In genomic region chr9:19552282-19552681, GRCh38 we compare ENCODE assay signal across 24 cellular contexts.
"Had no signal": no experiment of that assay in that cellular context is flagged by ENCODE, and none has a peak within 500 bp of the region (broad histone marks: within the 10 kb centered on the region; RNA-seq: fewer than 3 reads in every experiment).

No MANE protein-coding gene starts in this region.

- H3K4me3 ChIP-seq: hepatocyte, ovary, testis, vagina had no signal

- H3K27me3 ChIP-seq: brain microvascular endothelial cell, hepatocyte, ovary, stomach, testis, vagina had no signal

- H3K27ac ChIP-seq: brain microvascular endothelial cell, hepatocyte, ovary, testis, vagina had no signal

- DNase-seq: activated T-cell treated with anti-CD3 and anti-CD28 coated beads, Interleukin-2, amount 50 U/mL, for 24 hours; aorta; brain microvascular endothelial cell; central memory CD4-positive, alpha-beta T cell; dermis blood vessel endothelial cell; effector memory CD4-positive, alpha-beta T cell; glutamatergic neuron; kidney glomerular epithelial cell; left ventricle myocardium superior; mammary epithelial cell; midbrain; natural killer cell; ovary; small intestine; stimulated activated CD4-positive, alpha-beta T cell treated with anti-CD3 and anti-CD28 coated beads, Interleukin-15, amount 100 ng/mL, for 24 hours; stomach; testis; trophoblast cell had no signal

- ATAC-seq: activated naive CD4-positive, alpha-beta T cell treated with anti-CD3 and anti-CD28 coated beads, Interleukin-2, amount 50 U/mL, for 72 hours; activated T-helper 17 cell treated with anti-CD3 and anti-CD28 coated beads, Interleukin-2, amount 50 U/mL, for 72 hours; left ventricle myocardium superior; natural killer cell; sciatic nerve; stimulated activated memory B cell treated with anti-CD40 and anti-IgM and Interleukin-4, amounts not matched to agents 10 μg/mL and 1 μg/mL and 100 μg/mL, for 72 hours had no signal
